In genomic region chr15:70140543-70141375, GRCh38 we compare ENCODE assay signal across 8 cellular contexts. TPM values are rescaled to one million over a fixed set of nuclear protein-coding genes. Genes with fewer than 3 reads are reported as not detected.
A peak's percentile ranks its signal among the peaks of the same experiment; 100 is the strongest.
DNase-seq lines count a peak whose midpoint lies in the region; ATAC-seq and TF ChIP-seq lines count a peak whose summit lies in the region.

No MANE protein-coding gene starts in this region.

- H4K8ac ChIP-seq in neuronal stem cell (ENCODE audit: low read depth, low read length), result no peak overlapping the region

- H2AFZ ChIP-seq in osteoblast (ENCODE audit: low read length) (peak overlapping the region; percentile 94), neuronal stem cell (ENCODE audit: low read length) (no peak overlapping the region)

- no peak overlapping the region for H2BK12ac ChIP-seq in neuronal stem cell (ENCODE audit: low read length)

- no peak overlapping the region for H3K18ac ChIP-seq in neuronal stem cell (ENCODE audit: low read length)

- H3K14ac ChIP-seq in neuronal stem cell (ENCODE audit: low read length), result no peak overlapping the region

- H2BK15ac ChIP-seq in neuronal stem cell (ENCODE audit: low read length), result no peak overlapping the region

- H3K4me3 ChIP-seq in right atrium auricular region (peak overlapping the region in 1 of 2 donors; percentile 23), osteoblast (ENCODE audit: insufficient read depth, low read length) (peak overlapping the region; percentile 46), neuronal stem cell (ENCODE audit: low read length in 2 of 2) (no peak overlapping the region)
- peak overlapping the region; percentile 35 for H3K4me3 ChIP-seq in effector memory CD4-positive, alpha-beta T cell (ENCODE audit: insufficient read depth, low read depth, low read length, poor library complexity, severe bottlenecking)

- intact Hi-C loops in Right ventricle myocardium superior (cut with DNase I), result no loop called here

- no peaks in the 10 kb centered on the region for H3K27me3 ChIP-seq in right atrium auricular region
- H3K27me3 ChIP-seq in effector memory CD4-positive, alpha-beta T cell (replicated peaks; ENCODE audit: control insufficient read depth, insufficient read depth, low read length, poor library complexity, severe bottlenecking), result peaks cover 4% of the 10 kb centered on the region
- peaks cover 11% of the 10 kb centered on the region for H3K27me3 ChIP-seq in osteoblast (ENCODE audit: insufficient read depth, low read length)
- H3K27me3 ChIP-seq in neuronal stem cell (ENCODE audit: control insufficient read depth in 3 of 3, insufficient read depth in 3 of 3, low read depth in 1 of 3, low read length in 3 of 3), result peaks cover 0 to 28% (median 0%) of the 10 kb centered on the region in 3 experiments

- ATAC-seq in Right ventricle myocardium superior (ENCODE audit: poor library complexity) (peak; percentile 47), GM21528 (IDR thresholded peaks at IDR 0.05; ENCODE audit: low FRiP score, unreplicated experiment) (no peak)

- no peak overlapping the region for H4K91ac ChIP-seq in neuronal stem cell (ENCODE audit: low read depth, low read length, poor library complexity)

- H2AK5ac ChIP-seq in neuronal stem cell (ENCODE audit: low read depth, low read length), result no peak overlapping the region

- H2BK120ac ChIP-seq in neuronal stem cell (ENCODE audit: low read depth, low read length), result no peak overlapping the region

- TF ChIP-seq CTCF in right atrium auricular region (IDR thresholded peaks at IDR 0.05), result no peak
- TF ChIP-seq CTCF in osteoblast (IDR thresholded peaks at IDR 0.05; ENCODE audit: extremely low read depth, low read depth, low read length), result no peak

- H4K20me1 ChIP-seq in osteoblast (ENCODE audit: insufficient read depth, low read length), result no peaks in the 10 kb centered on the region

- peaks cover 0 to 27% of the 10 kb centered on the region in 2 donors for H3K4me1 ChIP-seq in right atrium auricular region
- H3K4me1 ChIP-seq in effector memory CD4-positive, alpha-beta T cell (ENCODE audit: control insufficient read depth, insufficient read depth, low read length, poor library complexity, severe bottlenecking), result peaks cover 19% of the 10 kb centered on the region
- H3K4me1 ChIP-seq in osteoblast (ENCODE audit: insufficient read depth, low read length), result peaks cover 25% of the 10 kb centered on the region
- peaks cover 0 to 3% of the 10 kb centered on the region in 2 donors for H3K4me1 ChIP-seq in neuronal stem cell (ENCODE audit: control insufficient read depth in 2 of 2, insufficient read depth in 1 of 2, low read depth in 1 of 2, low read length in 2 of 2)

- H3K4me2 ChIP-seq in osteoblast (ENCODE audit: insufficient read depth, low read length) (peak overlapping the region; percentile 82), neuronal stem cell (ENCODE audit: insufficient read depth, low read length, poor library complexity, severe bottlenecking) (no peak overlapping the region)

- H3K36me3 ChIP-seq in right atrium auricular region, result no peaks in the 10 kb centered on the region
- H3K36me3 ChIP-seq in effector memory CD4-positive, alpha-beta T cell (ENCODE audit: control insufficient read depth, insufficient read depth, low read length), result no peaks in the 10 kb centered on the region
- H3K36me3 ChIP-seq in osteoblast (ENCODE audit: insufficient read depth, low read length), result no peaks in the 10 kb centered on the region
- no peaks in the 10 kb centered on the region for H3K36me3 ChIP-seq in neuronal stem cell (replicated peaks in 1 of 2; ENCODE audit: control insufficient read depth in 2 of 2, insufficient read depth in 2 of 2, low read length in 2 of 2)

- DNase-seq in Right ventricle myocardium superior (no peak), right atrium auricular region (ENCODE audit: low spot score) (no peak), T follicular helper cell (ENCODE audit: low read depth) (peak; percentile 26), osteoblast (ENCODE audit: insufficient read length, low spot score, missing footprints) (no peak), neuronal stem cell (ENCODE audit: low spot score) (no peak), NCI-H748 treated with DMSO at 0.1 percent for 48 hours (lab: John Stamatoyannopoulos, UW) (no peak)
- peak; percentile 30 to 36 (median 31) for DNase-seq in effector memory CD4-positive, alpha-beta T cell

- H3K23ac ChIP-seq in neuronal stem cell (ENCODE audit: low read depth, low read length, poor library complexity), result no peak overlapping the region

- no peak overlapping the region for H3K4ac ChIP-seq in neuronal stem cell (ENCODE audit: low read length)

- WGBS in neuronal stem cell (ENCODE audit: extremely low coverage in 2 of 2, insufficient read length in 2 of 2, insufficient replicate concordance in 1 of 2), 2 donors, result no CpG with 5 or more reads among the region's 12 CpGs

- H3K27ac ChIP-seq in right atrium auricular region, result peak overlapping the region in 1 of 2 donors; percentile 9
- no peak overlapping the region for H3K27ac ChIP-seq in effector memory CD4-positive, alpha-beta T cell (ENCODE audit: insufficient read depth, low read length, poor library complexity, severe bottlenecking)
- no peak overlapping the region for H3K27ac ChIP-seq in osteoblast (ENCODE audit: low read depth, low read length)
- H3K27ac ChIP-seq in neuronal stem cell (replicated peaks; ENCODE audit: low read length), result no peak overlapping the region

- no peaks in the 10 kb centered on the region for H3K9me3 ChIP-seq in right atrium auricular region
- H3K9me3 ChIP-seq in effector memory CD4-positive, alpha-beta T cell (ENCODE audit: control insufficient read depth, low read length), result no peaks in the 10 kb centered on the region
- H3K9me3 ChIP-seq in osteoblast (ENCODE audit: low read depth, low read length), result no peaks in the 10 kb centered on the region
- no peaks in the 10 kb centered on the region for H3K9me3 ChIP-seq in neuronal stem cell (replicated peaks in 1 of 2; ENCODE audit: control insufficient read depth in 2 of 2, insufficient read depth in 1 of 2, low read depth in 1 of 2, low read length in 2 of 2)

- H2BK5ac ChIP-seq in neuronal stem cell (ENCODE audit: low read length), result no peak overlapping the region

- no peaks in the 10 kb centered on the region for H3K79me1 ChIP-seq in neuronal stem cell (ENCODE audit: low read depth, low read length)

- H3K79me2 ChIP-seq in osteoblast (ENCODE audit: insufficient read depth, low read length), result no peaks in the 10 kb centered on the region

- H3K9ac ChIP-seq in neuronal stem cell (ENCODE audit: low read depth, low read length, poor library complexity), result no peak overlapping the region

RNA-seq across cellular contexts. Expression of gene TLE3, which starts 43.0 kb away (rescaled TPM):
- 13.4 TPM for total RNA-seq in Right ventricle myocardium superior
- 10 to 100 TPM; 23.3 to 61.7 TPM for total RNA-seq in right atrium auricular region
- total RNA-seq in osteoblast, result 21.5 and 29.7 TPM in 2 replicates
- polyA plus RNA-seq in neuronal stem cell (2013, experiment 1 of 2), result 27.4 TPM
- 29.0 TPM for polyA plus RNA-seq in neuronal stem cell (2013, experiment 2 of 2)

Comparison
In these comparisons a context has a peak if more than half of its experiments do, and no peak if none do; other contexts are left out.
1. DNase-seq: peak in T follicular helper cell (single experiment) and effector memory CD4-positive, alpha-beta T cell (3 of 3); none in Right ventricle myocardium superior (single experiment), right atrium auricular region (single experiment), osteoblast (single experiment), neuronal stem cell (single experiment) and NCI-H748 treated with DMSO at 0.1 percent for 48 hours (single experiment).
2. H3K4me3 ChIP-seq: peak in effector memory CD4-positive, alpha-beta T cell (single experiment) and osteoblast (single experiment); none in neuronal stem cell (0 of 2).